15 cellular contexts compared by ENCODE assay signal in the genomic region with DNA sequence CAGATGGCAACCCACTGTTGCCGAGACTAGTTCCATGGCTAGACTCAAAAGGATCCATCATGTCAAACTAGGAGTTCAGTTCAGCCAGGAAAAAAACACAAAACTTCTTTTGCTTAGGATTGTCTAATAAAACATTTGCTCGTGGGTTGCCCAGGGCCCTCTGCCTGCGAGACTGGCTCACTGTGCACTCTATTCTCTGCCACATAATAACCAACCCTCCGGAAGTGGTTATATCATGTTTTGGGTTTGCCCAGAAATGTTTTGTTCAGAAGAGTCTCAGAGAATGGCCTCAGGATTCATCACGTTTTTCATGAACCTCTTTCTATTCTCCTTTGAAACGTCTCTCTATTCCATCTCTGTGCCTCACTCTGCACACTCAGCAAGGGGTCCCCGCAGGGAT.
"Had no signal": no experiment of that assay in that cellular context is flagged by ENCODE, and none has a peak within 500 bp of the region (broad histone marks: within the 10 kb centered on the region; RNA-seq: fewer than 3 reads in every experiment).

No MANE protein-coding gene starts in this region.

- H3K4me3 ChIP-seq: gastroesophageal sphincter, thyroid gland had no signal

- H3K4me1 Mint-ChIP-seq: nephron had no signal

- H3K9me3 Mint-ChIP-seq: activated naive CD4-positive, alpha-beta T cell treated with anti-CD3 and anti-CD28 coated beads for 36 hours had no signal

- H3K27me3 ChIP-seq: gastroesophageal sphincter, thyroid gland had no signal

- DNase-seq: activated CD8-positive, alpha-beta memory T cell treated with anti-CD3 and anti-CD28 coated beads, Interleukin-2, amount 50 U/mL, for 4 hours; activated naive CD4-positive, alpha-beta T cell treated with anti-CD3 and anti-CD28 coated beads for 36 hours; amniotic stem cell; islet precursor cell; nucleus accumbens; posterior cingulate gyrus; retina; stimulated activated CD4-positive, alpha-beta T cell treated with anti-CD3 and anti-CD28 coated beads, Interleukin-12 subunit alpha, Interleukin-12 subunit beta, amount 100 ng/mL, for 4 hours; stimulated activated CD4-positive, alpha-beta T cell treated with anti-CD3 and anti-CD28 coated beads, Interleukin-2, amount 100 ng/mL, for 24 hours; SW 1271; T-helper 9 cell; thyroid gland had no signal

- H3K27ac ChIP-seq: gastroesophageal sphincter, thyroid gland had no signal

- ATAC-seq: gastroesophageal sphincter, left lobe of liver had no signal

- H3K27ac Mint-ChIP-seq: activated naive CD4-positive, alpha-beta T cell treated with anti-CD3 and anti-CD28 coated beads for 36 hours; nephron had no signal

- H3K4me3 Mint-ChIP-seq: activated naive CD4-positive, alpha-beta T cell treated with anti-CD3 and anti-CD28 coated beads for 36 hours; nephron had no signal

- H3K4me1 ChIP-seq: gastroesophageal sphincter, thyroid gland had no signal

- H3K36me3 ChIP-seq: gastroesophageal sphincter, thyroid gland had no signal

- H3K9me3 ChIP-seq: gastroesophageal sphincter, thyroid gland had no signal
